Comparison of ENCODE assay signal across 8 cellular contexts in the genomic region with DNA sequence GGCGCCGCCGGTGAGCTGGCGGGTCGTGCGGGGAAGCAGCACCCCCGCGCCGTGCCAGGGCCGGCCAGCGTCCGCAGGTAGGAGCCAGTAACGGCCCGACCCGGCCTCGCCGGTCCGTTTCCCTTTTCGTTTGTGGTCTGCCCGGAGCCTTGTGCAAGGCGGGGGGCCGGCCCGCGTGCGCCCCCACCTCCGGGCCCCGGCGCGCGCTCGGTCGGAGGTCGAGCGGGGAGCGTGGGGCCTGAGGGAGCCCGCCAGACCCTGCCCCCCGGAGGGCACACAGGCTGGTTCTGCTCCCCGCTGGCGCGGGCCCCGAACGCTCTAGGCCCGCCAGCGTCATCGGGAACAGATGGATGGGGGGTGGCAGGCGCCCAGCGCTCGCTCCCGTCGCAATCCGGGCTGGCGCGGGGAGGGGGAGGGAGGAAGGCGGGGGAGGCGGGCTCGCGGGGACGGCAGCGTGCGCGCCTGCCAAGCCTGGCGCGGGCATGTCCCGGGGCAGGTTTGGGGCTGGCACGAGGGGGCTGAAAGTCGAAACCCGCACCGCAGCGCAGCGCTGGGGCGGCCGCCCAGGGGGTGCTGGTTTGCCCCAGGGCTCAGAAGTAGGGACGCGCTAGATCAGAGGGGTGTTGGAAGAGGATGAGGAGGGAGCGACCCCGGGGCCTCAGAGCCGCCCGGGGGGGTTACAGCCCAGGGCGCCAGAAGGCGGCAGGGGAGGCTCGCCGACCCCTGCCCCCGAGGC. TPM values are rescaled to one million over a fixed set of nuclear protein-coding genes. Genes with fewer than 3 reads are reported as not detected.
DNase-seq lines count a peak whose midpoint lies in the region; ATAC-seq and TF ChIP-seq lines count a peak whose summit lies in the region.

No MANE protein-coding gene starts in this region.

- H3K27me3 Mint-ChIP-seq in neural progenitor cell (ENCODE audit: insufficient read depth, low read depth) = peaks cover 21% of the 10 kb centered on the region

- peak overlapping the region; percentile 86 for H3K4me2 ChIP-seq in PC-3 (ENCODE audit: low read length)
- H3K4me2 ChIP-seq in neural progenitor cell = peak overlapping the region; percentile 89

- no peaks in the 10 kb centered on the region for H3K9me3 ChIP-seq in PC-3 (ENCODE audit: low read length)
- H3K9me3 ChIP-seq in neural progenitor cell (ENCODE audit: low read depth) = no peaks in the 10 kb centered on the region
- H3K9me3 ChIP-seq in upper lobe of right lung = no peaks in the 10 kb centered on the region

- no peak overlapping the region for H2AFZ ChIP-seq in PC-3 (ENCODE audit: low read length)
- H2AFZ ChIP-seq in neural progenitor cell (replicated peaks) = no peak overlapping the region

- H3K79me2 ChIP-seq in PC-3 (ENCODE audit: low read length) = peaks cover 30% of the 10 kb centered on the region
- H3K79me2 ChIP-seq in neural progenitor cell (ENCODE audit: low read depth) = peaks cover 7% of the 10 kb centered on the region

- H3K4me1 ChIP-seq in PC-3 (ENCODE audit: insufficient read depth, low read length) (peaks cover 33% of the 10 kb centered on the region), neural progenitor cell (peaks cover 35% of the 10 kb centered on the region), upper lobe of right lung (peaks cover 67% of the 10 kb centered on the region)

- H3K4me3 ChIP-seq in PC-3 (ENCODE audit: low read length) (peak overlapping the region; percentile 72), neural progenitor cell (peak overlapping the region; percentile 73), upper lobe of right lung (peak overlapping the region; percentile 73)

- CTCF ChIA-PET in PC-3 (lab: Charles Lee) = interaction anchor here (0.6 kb wide), 2 partner anchors 97 to 106 kb away, joined by 4 to 9 read pairs; no protein-coding TSS in a partner anchor

- POLR2A ChIA-PET in PC-3 (lab: Charles Lee; ENCODE audit: unreplicated experiment) = interaction anchor here (0.6 kb wide), 1 partner anchor 38 kb away, joined by 6 read pairs; no protein-coding TSS in a partner anchor

- intact Hi-C loops in PC-3 (cut with micrococcal nuclease) = loop anchor here (10.0 kb wide), 1 partner anchor 217 kb away; no protein-coding TSS in a partner anchor
- intact Hi-C loops in upper lobe of right lung (cut with DNase I) = no loop called here

- no peaks in the 10 kb centered on the region for H3K9me2 ChIP-seq in PC-3 (replicated peaks; ENCODE audit: low read length)

- H3K9ac ChIP-seq in PC-3 (ENCODE audit: low read length) (no peak overlapping the region; the same call in 1 of the 2 replicates), neural progenitor cell (no peak overlapping the region)

- H3K27ac ChIP-seq in PC-3 (ENCODE audit: low read length) = no peak overlapping the region
- no peak overlapping the region for H3K27ac ChIP-seq in neural progenitor cell
- H3K27ac ChIP-seq in upper lobe of right lung = peak overlapping the region; percentile 92

- DNase-seq in COLO668 (lab: John Stamatoyannopoulos, UW; ENCODE audit: unreplicated experiment) (peak; percentile 92), HuH-7.5 (ENCODE audit: low spot score) (peak; percentile 86), PC-3 (peak; percentile 74), globus pallidus (ENCODE audit: low spot score) (peak; percentile 82), neural progenitor cell (ENCODE audit: low spot score) (peak; percentile 84), upper lobe of right lung (peak; percentile 94)
- peak; percentile 39 for DNase-seq in activated naive CD4-positive, alpha-beta T cell treated with anti-CD3 and anti-CD28 coated beads, Interleukin-2, amount 50 U/mL, for 16 hours

- H3K9me3 Mint-ChIP-seq in neural progenitor cell = no peaks in the 10 kb centered on the region

- ATAC-seq in PC-3 = peak; percentile 3; the same call in 1 of the 2 replicates
- ATAC-seq in upper lobe of right lung = peak; percentile 53
- ATAC-seq in HG03432 (IDR thresholded peaks at IDR 0.05; ENCODE audit: unreplicated experiment) = no peak

- H3K27ac Mint-ChIP-seq in neural progenitor cell = no peak overlapping the region

- H3K36me3 ChIP-seq in PC-3 (ENCODE audit: low read depth, low read length) (peaks cover 3% of the 10 kb centered on the region; the same call in 1 of the 2 replicates), neural progenitor cell (no peaks in the 10 kb centered on the region), upper lobe of right lung (no peaks in the 10 kb centered on the region)

- no TSS peak for BruUV-seq in PC-3 (replicated peaks; lab: Mats Ljungman, UMichigan)

- H3F3A ChIP-seq in PC-3 (ENCODE audit: low read length, unreplicated experiment) (peaks cover 5% of the 10 kb centered on the region), neural progenitor cell (ENCODE audit: low read depth) (peaks cover 76% of the 10 kb centered on the region)

- peak overlapping the region; percentile 46 for H3K4me3 Mint-ChIP-seq in neural progenitor cell

- H3K4me1 Mint-ChIP-seq in neural progenitor cell = peaks cover 55% of the 10 kb centered on the region

- H4K20me1 ChIP-seq in PC-3 (ENCODE audit: low read length) = peaks cover 14% of the 10 kb centered on the region
- peaks cover 53% of the 10 kb centered on the region for H4K20me1 ChIP-seq in neural progenitor cell (ENCODE audit: low read depth)

- TF ChIP-seq CTCF in PC-3 (conservative IDR thresholded peaks at IDR 0.05; ENCODE audit: low read depth, low read length) = no peak
- TF ChIP-seq CTCF in neural progenitor cell (IDR thresholded peaks at IDR 0.05) = no peak
- TF ChIP-seq CTCF in upper lobe of right lung (IDR thresholded peaks at IDR 0.05) = no peak

- H3K27me3 ChIP-seq in PC-3 (ENCODE audit: low read length) (no peaks in the 10 kb centered on the region), neural progenitor cell (peaks cover 18% of the 10 kb centered on the region), upper lobe of right lung (no peaks in the 10 kb centered on the region)

- no peaks in the 10 kb centered on the region for H3K36me3 Mint-ChIP-seq in neural progenitor cell

RNA-seq across cellular contexts. Expression of gene GSE1, which starts 1.5 kb away (rescaled TPM):
- total RNA-seq in PC-3 (2014; rRNA removed) = 38.4 and 60.8 TPM in 2 replicates
- 7.7 and 20.4 TPM in 2 replicates for total RNA-seq in neural progenitor cell (ENCODE audit: low replicate concordance)
- 87.2 TPM for total RNA-seq in upper lobe of right lung

Comparison
In these comparisons a context has a peak if more than half of its experiments do, and no peak if none do; other contexts are left out.
1. DNase-seq: peak in every context shown above with its lines; median percentile 94 in upper lobe of right lung; 92 in COLO668; 86 in HuH-7.5; 84 in neural progenitor cell; 82 in globus pallidus; 74 in PC-3; 39 in activated naive CD4-positive, alpha-beta T cell treated with anti-CD3 and anti-CD28 coated beads, Interleukin-2, amount 50 U/mL, for 16 hours.